17 cellular contexts compared by ENCODE assay signal in the genomic region with DNA sequence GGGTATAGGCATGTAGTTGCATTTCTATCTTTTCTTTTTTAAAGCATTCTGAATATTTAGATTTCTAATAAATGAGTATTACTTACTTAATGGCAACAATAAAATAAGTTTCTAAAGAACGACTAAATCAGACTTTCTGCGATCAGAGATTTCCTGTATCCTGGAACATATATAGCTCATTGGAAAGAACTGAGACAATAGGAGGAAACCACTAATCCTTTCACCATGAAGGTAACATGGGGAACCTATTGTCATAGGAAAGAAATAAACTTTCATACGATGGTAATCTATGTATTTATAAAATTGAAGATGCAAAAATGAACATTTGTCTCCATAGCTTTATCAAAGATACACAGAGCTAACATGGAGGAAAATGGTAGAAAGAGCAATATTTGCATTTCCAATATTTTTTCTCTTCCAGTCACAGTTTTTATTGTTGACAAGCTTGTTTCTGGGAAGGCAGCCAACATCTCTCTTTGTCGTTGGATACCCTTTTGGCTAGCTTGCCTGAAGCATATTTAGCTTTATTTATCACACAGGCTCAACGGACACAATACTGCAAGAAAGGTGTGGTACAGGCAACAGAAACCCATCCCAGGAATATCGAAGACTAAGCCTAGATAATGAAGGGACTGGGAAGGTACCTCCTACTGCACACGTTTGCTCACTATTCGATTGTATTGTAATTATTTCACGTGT.
DNase-seq lines count a peak whose midpoint lies in the region; ATAC-seq, FAIRE-seq and TF ChIP-seq lines count a peak whose summit lies in the region.
"Had no signal": no experiment of that assay in that cellular context is flagged by ENCODE, and none has a peak within 500 bp of the region (broad histone marks: within the 10 kb centered on the region; RNA-seq: fewer than 3 reads in every experiment).

No MANE protein-coding gene starts in this region.

- H3K27ac ChIP-seq in right lobe of liver (no peak overlapping the region), HepG2 (ENCODE audit: extremely low read length, insufficient read depth, low read length) (no peak overlapping the region), SK-N-SH (ENCODE audit: low read depth in 2 of 2, low read length in 1 of 2) (peak overlapping the region in 1 of 2 experiments; percentile 62; a peak in 2 of 4 replicates)
- H3K27ac ChIP-seq: ascending aorta had no signal

- FAIRE-seq in HepG2 (lab: Jason Lieb, UNC): no peak
- FAIRE-seq: D721Med, endometrium had no signal

- no peaks in the 10 kb centered on the region for H3K9me2 ChIP-seq in SK-N-SH

- H4K20me1 ChIP-seq in HepG2 (ENCODE audit: insufficient read depth, low read length): no peaks in the 10 kb centered on the region
- H4K20me1 ChIP-seq in SK-N-SH (ENCODE audit: insufficient read depth): no peaks in the 10 kb centered on the region

- no peak for DNase-seq in right lobe of liver
- DNase-seq in HepG2 (ENCODE audit: low spot score): no peak
- peak; percentile 6 for DNase-seq in SK-N-SH
- DNase-seq in left ventricle myocardium superior: no peak
- no peak for DNase-seq in GM13976 (ENCODE audit: low spot score)
- DNase-seq in stimulated activated naive CD4-positive, alpha-beta T cell (lab: John Stamatoyannopoulos, UW): no peak
- DNase-seq: activated CD4-positive, alpha-beta T cell treated with anti-CD3 and anti-CD28 coated beads, Interleukin-2, amount 10 ng/mL, durations not matched to agents 7 days and 5 days; hippocampal formation; nucleus accumbens; T-helper 2 cell; trophoblast cell had no signal

- H3K79me2 ChIP-seq in HepG2 (ENCODE audit: insufficient read depth, low read length) (no peaks in the 10 kb centered on the region), SK-N-SH (ENCODE audit: insufficient read depth) (no peaks in the 10 kb centered on the region)

- H3K4me2 ChIP-seq in HepG2 (ENCODE audit: low read depth, low read length) (no peak overlapping the region), SK-N-SH (no peak overlapping the region)

- TF ChIP-seq POLR2A in right lobe of liver (IDR thresholded peaks at IDR 0.05) (no peak), HepG2 (IDR thresholded peaks at IDR 0.05; ENCODE audit: insufficient read depth in 1 of 2, low read depth in 2 of 2, low read length in 2 of 2) (no peak)

- no peaks in the 10 kb centered on the region for H3K9me3 ChIP-seq in right lobe of liver
- H3K9me3 ChIP-seq in HepG2 (ENCODE audit: low read length): no peaks in the 10 kb centered on the region
- no peaks in the 10 kb centered on the region for H3K9me3 ChIP-seq in SK-N-SH
- H3K9me3 ChIP-seq: ascending aorta had no signal

- CTCF ChIA-PET in HepG2 (lab: Yijun Ruan, JAX; ENCODE audit: low intra/inter-chr PET ratio, low total read pairs) (no interaction called here), SK-N-SH (lab: Yijun Ruan, JAX) (interaction anchor here (0.6 to 2.8 kb wide), 4 partner anchors 17 to 70 kb away, joined by 3 to 10 read pairs (median 4); no protein-coding TSS in a partner anchor)

- intact Hi-C loops in right lobe of liver (cut with DNase I) (no loop called here), HepG2 (cut with micrococcal nuclease; ENCODE audit: unreplicated experiment) (no loop called here), left ventricle myocardium superior (cut with micrococcal nuclease) (no loop called here)

- no peaks in the 10 kb centered on the region for H3K4me1 ChIP-seq in right lobe of liver
- no peaks in the 10 kb centered on the region for H3K4me1 ChIP-seq in HepG2 (ENCODE audit: insufficient read depth, low read length)
- H3K4me1 ChIP-seq in SK-N-SH (ENCODE audit: control insufficient read depth in 1 of 2, insufficient read depth in 2 of 2, low read depth in 1 of 2, low read length in 1 of 2): peaks cover 0 to 17% of the 10 kb centered on the region in 2 experiments; a peak in 3 of 4 replicates
- H3K4me1 ChIP-seq: ascending aorta had no signal

- H3K9ac ChIP-seq in HepG2 (ENCODE audit: insufficient read depth, low read depth, low read length): no peak overlapping the region
- H3K9ac ChIP-seq in SK-N-SH: no peak overlapping the region

- H3K27me3 ChIP-seq in right lobe of liver (no peaks in the 10 kb centered on the region), HepG2 (ENCODE audit: control insufficient read depth in 1 of 2, insufficient read depth in 2 of 2, low read length in 2 of 2) (no peaks in the 10 kb centered on the region), SK-N-SH (ENCODE audit: insufficient read depth) (no peaks in the 10 kb centered on the region)
- H3K27me3 ChIP-seq: ascending aorta had no signal

- ATAC-seq in right lobe of liver: peak; percentile 28 to 60 (median 56)
- no peak for ATAC-seq in HepG2
- peak; percentile 91 for ATAC-seq in left ventricle myocardium superior
- ATAC-seq in GM19397 (IDR thresholded peaks at IDR 0.05; ENCODE audit: unreplicated experiment): no peak
- ATAC-seq in HG02759 (IDR thresholded peaks at IDR 0.05; ENCODE audit: unreplicated experiment): no peak

- no peaks in the 10 kb centered on the region for H3F3A ChIP-seq in SK-N-SH (replicated peaks; ENCODE audit: insufficient read depth)

- BruUV-seq in HepG2 (replicated peaks; lab: Mats Ljungman, UMichigan): no TSS peak

- in situ Hi-C loops in HepG2 (cut with HindIII; ENCODE audit: extremely low pct_ligation_motif_present, low pct_unique_long_range_greater_than_20kb) (no loop called here), GM13976 (cut with MboI; ENCODE audit: low sequenced_read_pairs, unreplicated experiment) (no loop called here)

- POLR2A ChIA-PET in HepG2 (lab: Yijun Ruan, JAX): no interaction called here
- POLR2A ChIA-PET in SK-N-SH (lab: Yijun Ruan, JAX): interaction anchor here (1.3 kb wide), 1 partner anchor 20 kb away, joined by 3 read pairs; no protein-coding TSS in a partner anchor

- H3K36me3 ChIP-seq in right lobe of liver (peaks cover 0 to 3% (median 0%) of the 10 kb centered on the region in 4 donors), HepG2 (replicated peaks in 1 of 2; ENCODE audit: control insufficient read depth in 1 of 2, insufficient read depth in 2 of 2, low read length in 2 of 2) (no peaks in the 10 kb centered on the region), SK-N-SH (replicated peaks in 1 of 2; ENCODE audit: control insufficient read depth in 1 of 2, insufficient read depth in 2 of 2, low read length in 1 of 2) (no peaks in the 10 kb centered on the region)
- H3K36me3 ChIP-seq: ascending aorta had no signal

- no peak overlapping the region for H2AFZ ChIP-seq in HepG2 (ENCODE audit: low read length)
- H2AFZ ChIP-seq in SK-N-SH (ENCODE audit: low read depth): no peak overlapping the region

- TF ChIP-seq EP300 in HepG2 (IDR thresholded peaks at IDR 0.05; ENCODE audit: low read depth in 2 of 2, low read length in 2 of 2) (no peak), HepG2 (CRISPR knock-in tag; IDR thresholded peaks at IDR 0.05; ENCODE audit: borderline replicate concordance) (no peak), SK-N-SH (IDR thresholded peaks at IDR 0.05; ENCODE audit: borderline replicate concordance in 1 of 2, low read depth in 1 of 2, low read length in 1 of 2) (0 out of 4 replicates have a peak, but pooled peaks of 1 of the 2 experiments have one; percentile 23)

- H3K4me3 ChIP-seq in right lobe of liver (no peak overlapping the region), HepG2 (replicated peaks in 1 of 3; ENCODE audit: insufficient read depth in 1 of 3, low read depth in 2 of 3, low read length in 3 of 3) (no peak overlapping the region), SK-N-SH (ENCODE audit: low read depth in 2 of 2, low read length in 1 of 2) (no peak overlapping the region)
- H3K4me3 ChIP-seq: ascending aorta, lung had no signal

- WGBS in right lobe of liver (ENCODE audit: insufficient coverage, low coverage, low lambda C conversion rate, missing lambda C conversion rate): 41% methylated on average over 9 of the region's 9 CpGs
- 16% methylated on average over 9 of the region's 9 CpGs for WGBS in HepG2 (ENCODE audit: low lambda C conversion rate)
- WGBS in SK-N-SH (ENCODE audit: low lambda C conversion rate): 23% methylated on average over 9 of the region's 9 CpGs

- TF ChIP-seq CTCF in right lobe of liver (IDR thresholded peaks at IDR 0.05) (no peak), HepG2 (CRISPR knock-in tag; IDR thresholded peaks at IDR 0.05) (no peak), SK-N-SH (IDR thresholded peaks at IDR 0.05) (no peak), GM13976 (IDR thresholded peaks at IDR 0.05; ENCODE audit: borderline replicate concordance, control extremely low read depth, extremely low read depth, insufficient read depth, missing control alignments) (no peak)

- TF ChIP-seq RAD21 in HepG2 (CRISPR knock-in tag; IDR thresholded peaks at IDR 0.05): no peak
- no peak for TF ChIP-seq RAD21 in SK-N-SH (IDR thresholded peaks at IDR 0.05; ENCODE audit: low read length)

TF ChIP-seq in HepG2, 621 proteins besides CTCF, POLR2A, EP300 and RAD21 (continues in another document):
- no peak for TF ChIP-seq ASH2L (IDR thresholded peaks at IDR 0.05; ENCODE audit: insufficient read length, low read depth, low read length)
- no peak for TF ChIP-seq MBD4 (IDR thresholded peaks at IDR 0.05; ENCODE audit: borderline replicate concordance, low read length)
- TF ChIP-seq ZC3H13 (CRISPR knock-in tag; IDR thresholded peaks at IDR 0.05): no peak
- TF ChIP-seq KDM4B (CRISPR knock-in tag; IDR thresholded peaks at IDR 0.05): no peak
- no peak for TF ChIP-seq SMAD3 (CRISPR knock-in tag; IDR thresholded peaks at IDR 0.05)

TF ChIP-seq in SK-N-SH, 30 proteins besides CTCF, POLR2A, EP300 and RAD21:
- TF ChIP-seq GATA2 (CRISPR knock-in tag; IDR thresholded peaks at IDR 0.05) (0 out of 2 replicates have a peak, but pooled peaks have one; percentile 12), FOXJ3 (CRISPR knock-in tag; IDR thresholded peaks at IDR 0.05) (no peak)
- TF ChIP-seq, protein P1, sequence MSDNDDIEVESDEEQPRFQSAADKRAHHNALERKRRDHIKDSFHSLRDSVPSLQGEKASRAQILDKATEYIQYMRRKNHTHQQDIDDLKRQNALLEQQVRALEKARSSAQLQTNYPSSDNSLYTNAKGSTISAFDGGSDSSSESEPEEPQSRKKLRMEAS (IDR thresholded peaks at IDR 0.05; ENCODE audit: low read depth): no peak

Comparison
In these comparisons a context has a peak if more than half of its experiments do, and no peak if none do; other contexts are left out.
1. ATAC-seq: peak in right lobe of liver (4 of 4) and left ventricle myocardium superior (single experiment); none in HepG2 (single experiment), GM19397 (single experiment) and HG02759 (single experiment).